In genomic region chr22:39820266-39820665, GRCh38 we compare ENCODE assay signal across 12 cellular contexts.
DNase-seq lines count a peak whose midpoint lies in the region; ATAC-seq and TF ChIP-seq lines count a peak whose summit lies in the region.
"Had no signal": no experiment of that assay in that cellular context is flagged by ENCODE, and none has a peak within 500 bp of the region (broad histone marks: within the 10 kb centered on the region; RNA-seq: fewer than 3 reads in every experiment).

No MANE protein-coding gene starts in this region.

- no peak overlapping the region for H3K27ac ChIP-seq in IMR-90 (ENCODE audit: insufficient read depth, low read length)
- no peak overlapping the region for H3K27ac ChIP-seq in mammary epithelial cell (ENCODE audit: insufficient read depth, low read depth, low read length)
- H3K27ac ChIP-seq: C4-2B, skin epidermis, upper lobe of right lung had no signal

- TF ChIP-seq RAD21 in IMR-90 (IDR thresholded peaks at IDR 0.05; ENCODE audit: low read length): no peak

- dilution Hi-C loops in IMR-90 (cut with HindIII; ENCODE audit: low sequenced_read_pairs, unreplicated experiment) (no loop called here), mammary epithelial cell (cut with HindIII; ENCODE audit: low sequenced_read_pairs) (no loop called here)

- no peak overlapping the region for H3K56ac ChIP-seq in IMR-90 (ENCODE audit: extremely low read depth, insufficient read depth, low read length)

- H3K36me3 ChIP-seq in IMR-90 (ENCODE audit: control insufficient read depth, insufficient read depth, low read length) (no peaks in the 10 kb centered on the region), mammary epithelial cell (ENCODE audit: insufficient read depth, low read length) (no peaks in the 10 kb centered on the region)
- H3K36me3 ChIP-seq: upper lobe of right lung had no signal

- H3K14ac ChIP-seq in IMR-90 (replicated peaks; ENCODE audit: low read depth, low read length): no peak overlapping the region

- H3K4me1 ChIP-seq in IMR-90 (ENCODE audit: control insufficient read depth, insufficient read depth, low read length): peaks cover 5% of the 10 kb centered on the region; the same call in 1 of the 2 replicates
- peaks cover 10% of the 10 kb centered on the region for H3K4me1 ChIP-seq in mammary epithelial cell (ENCODE audit: insufficient read depth, low read length)
- H3K4me1 ChIP-seq: upper lobe of right lung had no signal

- no peak for TF ChIP-seq POLR2A in IMR-90 (IDR thresholded peaks at IDR 0.05; ENCODE audit: low read depth, low read length)

- no peak overlapping the region for H2BK20ac ChIP-seq in IMR-90 (ENCODE audit: low read depth, low read length)

- no peak overlapping the region for H3K18ac ChIP-seq in IMR-90 (ENCODE audit: low read depth, low read length)

- CTCF ChIA-PET in IMR-90 (lab: Yijun Ruan, JAX) (no interaction called here), mammary epithelial cell (lab: Charles Lee; ENCODE audit: low non-redundant PET) (no interaction called here)

- H4K8ac ChIP-seq in IMR-90 (ENCODE audit: low read depth in 2 of 2, low read length in 2 of 2): no peak overlapping the region

- no peaks in the 10 kb centered on the region for H3K79me1 ChIP-seq in IMR-90 (ENCODE audit: low read depth in 1 of 2, low read length in 2 of 2)

- TF ChIP-seq CTCF in AG09309 (IDR thresholded peaks at IDR 0.05; ENCODE audit: control insufficient read depth, insufficient read depth, low read depth, low read length, missing control alignments): no peak
- no peak for TF ChIP-seq CTCF in IMR-90 (conservative IDR thresholded peaks at IDR 0.05; ENCODE audit: low read depth, low read length)
- no peak for TF ChIP-seq CTCF in mammary epithelial cell (conservative IDR thresholded peaks at IDR 0.05 in 1 of 2, IDR thresholded peaks at IDR 0.05 in 1 of 2; ENCODE audit: extremely low read depth in 1 of 2, insufficient read depth in 1 of 2, low read depth in 1 of 2, low read length in 2 of 2)

- H3K4me2 ChIP-seq in IMR-90 (ENCODE audit: low read depth, low read length) (no peak overlapping the region), mammary epithelial cell (ENCODE audit: insufficient read depth, low read depth, low read length) (peak overlapping the region; percentile 70)

- no peak overlapping the region for H2BK15ac ChIP-seq in IMR-90 (ENCODE audit: low read depth, low read length)

- no peak overlapping the region for H4K91ac ChIP-seq in IMR-90 (ENCODE audit: insufficient read depth, low read depth, low read length)

- H3K27me3 ChIP-seq in IMR-90 (ENCODE audit: control insufficient read depth, insufficient read depth, low read length) (peaks cover 8% of the 10 kb centered on the region), mammary epithelial cell (ENCODE audit: insufficient read depth, low read length) (no peaks in the 10 kb centered on the region)

- H3K4ac ChIP-seq in IMR-90 (ENCODE audit: low read depth, low read length): no peak overlapping the region

- no peak overlapping the region for H2BK5ac ChIP-seq in IMR-90 (ENCODE audit: low read depth, low read length, poor library complexity, severe bottlenecking)

- H2BK120ac ChIP-seq in IMR-90 (ENCODE audit: low read depth, low read length): no peak overlapping the region

- no peak overlapping the region for H2AFZ ChIP-seq in IMR-90 (replicated peaks; ENCODE audit: low read length, poor library complexity)
- H2AFZ ChIP-seq in mammary epithelial cell (ENCODE audit: low read depth, low read length): no peak overlapping the region

- intact Hi-C loops in IMR-90 (cut with micrococcal nuclease): no loop called here
- intact Hi-C loops in mammary epithelial cell (cut with micrococcal nuclease): no loop called here

- DNase-seq in AG09309 (ENCODE audit: low read depth): peak; percentile 3
- DNase-seq in IMR-90: peak; percentile 82
- peak; percentile 65 for DNase-seq in mammary epithelial cell
- DNase-seq in kidney glomerular epithelial cell (lab: John Stamatoyannopoulos, UW): peak; percentile 22
- DNase-seq in NCI-H2227 (lab: John Stamatoyannopoulos, UW; ENCODE audit: unreplicated experiment): no peak
- DNase-seq in iPS-NIHi11 (ENCODE audit: low spot score): no peak
- DNase-seq: NCI-H2029 treated with DMSO at 0.1 percent for 48 hours, upper lobe of right lung had no signal

- H3K4me3 ChIP-seq in AG09309 (ENCODE audit: control insufficient read depth, low read depth, low read length) (no peak overlapping the region), IMR-90 (ENCODE audit: insufficient read depth, low read depth, low read length) (no peak overlapping the region), mammary epithelial cell (replicated peaks in 1 of 3; ENCODE audit: insufficient read depth in 1 of 3, low read depth in 2 of 3, low read length in 3 of 3) (no peak overlapping the region)
- H3K4me3 ChIP-seq: skin epidermis, upper lobe of right lung had no signal

- ATAC-seq in IMR-90 (ENCODE audit: low read depth): peak; percentile 89
- no peak for ATAC-seq in GM21515 (IDR thresholded peaks at IDR 0.05; ENCODE audit: unreplicated experiment)
- ATAC-seq in HG03432 (IDR thresholded peaks at IDR 0.05; ENCODE audit: unreplicated experiment): no peak
- ATAC-seq: upper lobe of right lung had no signal

- POLR2A ChIA-PET in IMR-90 (lab: Charles Lee; ENCODE audit: unreplicated experiment): no interaction called here

- H2AK9ac ChIP-seq in IMR-90 (replicated peaks; ENCODE audit: low read depth, low read length, poor library complexity): no peak overlapping the region

- H3K9me1 ChIP-seq in IMR-90 (ENCODE audit: insufficient read depth, low read length): no peaks in the 10 kb centered on the region

- H4K5ac ChIP-seq in IMR-90 (ENCODE audit: low read depth, low read length): no peak overlapping the region

- in situ Hi-C loops in IMR-90 (cut with MboI; ENCODE audit: low sequenced_read_pairs) (no loop called here), mammary epithelial cell (cut with MboI; ENCODE audit: low sequenced_read_pairs in 2 of 2) (no loop called here)

- no peaks in the 10 kb centered on the region for H3K9me3 ChIP-seq in IMR-90 (ENCODE audit: control insufficient read depth, insufficient read depth, low read length)
- no peaks in the 10 kb centered on the region for H3K9me3 ChIP-seq in mammary epithelial cell (replicated peaks; ENCODE audit: insufficient read depth, low read length)
- H3K9me3 ChIP-seq: upper lobe of right lung had no signal

- H3K23ac ChIP-seq in IMR-90 (ENCODE audit: low read depth, low read length): no peak overlapping the region

- no peak overlapping the region for H3K9ac ChIP-seq in IMR-90 (ENCODE audit: low read depth, low read length)
- H3K9ac ChIP-seq in mammary epithelial cell (ENCODE audit: insufficient read depth, low read length): no peak overlapping the region

- WGBS in IMR-90 (ENCODE audit: extremely low coverage in 2 of 2, insufficient read length in 1 of 2), 2 experiments: 8% methylated on average over 2 of the region's 4 CpGs; no CpG with 5 or more reads in 1 of the 2 experiments
- WGBS in mammary epithelial cell (ENCODE audit: low coverage, missing lambda C conversion rate): 18% methylated on average over 4 of the region's 4 CpGs

- BruUV-seq in IMR-90 (replicated peaks; lab: Mats Ljungman, UMichigan) (no TSS peak), mammary epithelial cell (replicated peaks; lab: Mats Ljungman, UMichigan) (no TSS peak)

- H3K79me2 ChIP-seq in mammary epithelial cell (ENCODE audit: insufficient read depth, low read length): no peaks in the 10 kb centered on the region

- no peaks in the 10 kb centered on the region for H4K20me1 ChIP-seq in IMR-90 (ENCODE audit: insufficient read depth, low read length)
- no peaks in the 10 kb centered on the region for H4K20me1 ChIP-seq in mammary epithelial cell (ENCODE audit: insufficient read depth, low read length)

- H2AK5ac ChIP-seq in IMR-90 (ENCODE audit: low read depth, low read length): no peak overlapping the region

TF ChIP-seq in IMR-90, 13 proteins besides CTCF, POLR2A, EP300 and RAD21:
- TF ChIP-seq RFX5 (IDR thresholded peaks at IDR 0.05; ENCODE audit: low read depth, low read length) (no peak), RCOR1 (IDR thresholded peaks at IDR 0.05; ENCODE audit: insufficient replicate concordance, low read length) (no peak), FOS (IDR thresholded peaks at IDR 0.05; ENCODE audit: low read depth, low read length) (peak; percentile 73)

Comparison
In these comparisons a context has a peak if more than half of its experiments do, and no peak if none do; other contexts are left out.
1. DNase-seq: peak in AG09309 (single experiment), IMR-90 (single experiment), mammary epithelial cell (single experiment) and kidney glomerular epithelial cell (single experiment); none in NCI-H2227 (single experiment) and iPS-NIHi11 (single experiment).